In genomic region chr7:7159063-7159645, GRCh38 we compare ENCODE assay signal across 1 cellular context.
TF ChIP-seq lines count a peak whose summit lies in the region.

No MANE protein-coding gene starts in this region.

TF ChIP-seq in HepG2, 621 proteins besides CTCF, POLR2A, EP300 and RAD21 (continued from another document):
- TF ChIP-seq, protein P1, sequence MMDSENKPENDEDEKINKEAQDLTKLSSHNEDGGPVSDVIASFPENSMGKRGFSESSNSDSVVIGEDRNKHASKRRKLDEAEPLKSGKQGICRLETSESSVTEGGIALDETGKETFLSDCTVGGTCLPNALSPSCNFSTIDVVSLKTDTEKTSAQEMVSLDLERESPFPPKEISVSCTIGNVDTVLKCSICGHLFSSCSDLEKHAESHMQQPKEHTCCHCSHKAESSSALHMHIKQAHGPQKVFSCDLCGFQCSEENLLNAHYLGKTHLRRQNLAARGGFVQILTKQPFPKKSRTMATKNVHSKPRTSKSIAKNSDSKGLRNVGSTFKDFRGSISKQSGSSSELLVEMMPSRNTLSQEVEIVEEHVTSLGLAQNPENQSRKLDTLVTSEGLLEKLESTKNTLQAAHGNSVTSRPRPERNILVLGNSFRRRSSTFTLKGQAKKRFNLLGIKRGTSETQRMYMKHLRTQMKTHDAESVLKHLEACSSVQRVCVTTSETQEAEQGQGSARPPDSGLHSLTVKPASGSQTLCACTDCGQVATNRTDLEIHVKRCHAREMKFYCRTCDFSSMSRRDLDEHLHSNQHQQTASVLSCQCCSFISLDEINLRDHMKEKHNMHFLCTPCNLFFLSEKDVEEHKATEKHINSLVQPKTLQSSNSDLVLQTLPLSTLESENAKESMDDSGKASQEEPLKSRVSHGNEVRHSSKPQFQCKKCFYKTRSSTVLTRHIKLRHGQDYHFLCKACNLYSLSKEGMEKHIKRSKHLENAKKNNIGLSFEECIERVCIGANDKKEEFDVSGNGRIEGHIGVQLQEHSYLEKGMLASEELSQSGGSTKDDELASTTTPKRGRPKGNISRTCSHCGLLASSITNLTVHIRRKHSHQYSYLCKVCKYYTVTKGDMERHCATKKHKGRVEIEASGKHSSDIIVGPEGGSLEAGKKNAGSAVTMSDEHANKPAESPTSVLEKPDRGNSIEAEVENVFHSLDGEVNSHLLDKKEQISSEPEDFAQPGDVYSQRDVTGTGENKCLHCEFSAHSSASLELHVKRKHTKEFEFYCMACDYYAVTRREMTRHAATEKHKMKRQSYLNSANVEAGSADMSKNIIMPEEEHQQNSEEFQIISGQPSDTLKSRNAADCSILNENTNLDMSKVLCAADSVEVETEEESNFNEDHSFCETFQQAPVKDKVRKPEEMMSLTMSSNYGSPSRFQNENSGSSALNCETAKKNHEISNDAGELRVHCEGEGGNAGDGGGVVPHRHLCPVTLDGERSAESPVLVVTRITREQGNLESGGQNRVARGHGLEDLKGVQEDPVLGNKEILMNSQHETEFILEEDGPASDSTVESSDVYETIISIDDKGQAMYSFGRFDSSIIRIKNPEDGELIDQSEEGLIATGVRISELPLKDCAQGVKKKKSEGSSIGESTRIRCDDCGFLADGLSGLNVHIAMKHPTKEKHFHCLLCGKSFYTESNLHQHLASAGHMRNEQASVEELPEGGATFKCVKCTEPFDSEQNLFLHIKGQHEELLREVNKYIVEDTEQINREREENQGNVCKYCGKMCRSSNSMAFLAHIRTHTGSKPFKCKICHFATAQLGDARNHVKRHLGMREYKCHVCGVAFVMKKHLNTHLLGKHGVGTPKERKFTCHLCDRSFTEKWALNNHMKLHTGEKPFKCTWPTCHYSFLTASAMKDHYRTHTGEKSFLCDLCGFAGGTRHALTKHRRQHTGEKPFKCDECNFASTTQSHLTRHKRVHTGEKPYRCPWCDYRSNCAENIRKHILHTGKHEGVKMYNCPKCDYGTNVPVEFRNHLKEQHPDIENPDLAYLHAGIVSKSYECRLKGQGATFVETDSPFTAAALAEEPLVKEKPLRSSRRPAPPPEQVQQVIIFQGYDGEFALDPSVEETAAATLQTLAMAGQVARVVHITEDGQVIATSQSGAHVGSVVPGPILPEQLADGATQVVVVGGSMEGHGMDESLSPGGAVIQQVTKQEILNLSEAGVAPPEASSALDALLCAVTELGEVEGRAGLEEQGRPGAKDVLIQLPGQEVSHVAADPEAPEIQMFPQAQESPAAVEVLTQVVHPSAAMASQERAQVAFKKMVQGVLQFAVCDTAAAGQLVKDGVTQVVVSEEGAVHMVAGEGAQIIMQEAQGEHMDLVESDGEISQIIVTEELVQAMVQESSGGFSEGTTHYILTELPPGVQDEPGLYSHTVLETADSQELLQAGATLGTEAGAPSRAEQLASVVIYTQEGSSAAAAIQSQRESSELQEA (CRISPR knock-in tag; IDR thresholded peaks at IDR 0.05; ENCODE audit: not compliant biosample characterization): no peak
